In genomic region chr6:108640104-108640503, GRCh38 we compare ENCODE assay signal across 26 cellular contexts.
A peak's percentile ranks its signal among the peaks of the same experiment; 100 is the strongest.
DNase-seq lines count a peak whose midpoint lies in the region; ATAC-seq and TF ChIP-seq lines count a peak whose summit lies in the region.
"Had no signal": no experiment of that assay in that cellular context is flagged by ENCODE, and none has a peak within 500 bp of the region (broad histone marks: within the 10 kb centered on the region; RNA-seq: fewer than 3 reads in every experiment).

No MANE protein-coding gene starts in this region.

- intact Hi-C loops in esophagus muscularis mucosa (cut with DNase I) = no loop called here
- intact Hi-C loops in upper lobe of right lung (cut with DNase I) = no loop called here
- intact Hi-C loops in Right ventricle myocardium inferior (cut with DNase I) = no loop called here

- TF ChIP-seq CTCF in MM.1S (IDR thresholded peaks at IDR 0.05; ENCODE audit: low read length) (no peak), esophagus muscularis mucosa (IDR thresholded peaks at IDR 0.05) (no peak), upper lobe of right lung (IDR thresholded peaks at IDR 0.05) (no peak)

- peaks cover 54% of the 10 kb centered on the region for H4K20me1 ChIP-seq in MM.1S (ENCODE audit: insufficient read depth, low read length)

- H3K9me3 ChIP-seq in MM.1S (replicated peaks; ENCODE audit: insufficient read depth, low read length) (no peaks in the 10 kb centered on the region), esophagus muscularis mucosa (no peaks in the 10 kb centered on the region), upper lobe of right lung (no peaks in the 10 kb centered on the region)
- H3K9me3 ChIP-seq: HAP-1 had no signal

- no peak overlapping the region for H2AFZ ChIP-seq in MM.1S (ENCODE audit: low read length)

- H3K9ac ChIP-seq in MM.1S (ENCODE audit: low read length) = no peak overlapping the region

- H3K4me2 ChIP-seq in MM.1S (ENCODE audit: low read depth, low read length) = no peak overlapping the region

- H3K27me3 Mint-ChIP-seq in activated naive CD8-positive, alpha-beta T cell = no peaks in the 10 kb centered on the region
- no peaks in the 10 kb centered on the region for H3K27me3 Mint-ChIP-seq in activated naive CD8-positive, alpha-beta T cell treated with anti-CD3 and anti-CD28 coated beads, Interleukin-2, amount 50 U/mL, for 24 hours
- H3K27me3 Mint-ChIP-seq: B cell; CD8-positive, alpha-beta memory T cell had no signal

- ATAC-seq in activated naive CD8-positive, alpha-beta T cell treated with anti-CD3 and anti-CD28 coated beads, Interleukin-2, amount 50 U/mL, for 24 hours = no peak
- ATAC-seq in upper lobe of right lung (peak; percentile 13), HG03025 (IDR thresholded peaks at IDR 0.05; ENCODE audit: low FRiP score, unreplicated experiment) (no peak), Right ventricle myocardium inferior (no peak)
- ATAC-seq: K562 had no signal

- H3K36me3 Mint-ChIP-seq in activated naive CD8-positive, alpha-beta T cell = peaks cover 2% of the 10 kb centered on the region
- no peaks in the 10 kb centered on the region for H3K36me3 Mint-ChIP-seq in activated naive CD8-positive, alpha-beta T cell treated with anti-CD3 and anti-CD28 coated beads, Interleukin-2, amount 50 U/mL, for 24 hours (ENCODE audit: low read depth)

- H3K4me3 ChIP-seq in MM.1S (ENCODE audit: low read length) (no peak overlapping the region), esophagus muscularis mucosa (no peak overlapping the region), upper lobe of right lung (no peak overlapping the region)
- H3K4me3 ChIP-seq: HAP-1, K562 had no signal

- DNase-seq in activated naive CD8-positive, alpha-beta T cell treated with anti-CD3 and anti-CD28 coated beads, Interleukin-2, amount 50 U/mL, for 24 hours = no peak
- DNase-seq in MM.1S = no peak
- peak; percentile 68 for DNase-seq in esophagus muscularis mucosa (ENCODE audit: extremely low spot score)
- no peak for DNase-seq in upper lobe of right lung
- no peak for DNase-seq in activated gamma-delta T cell treated with Interleukin-2 at 50 U/mL for 16 hours
- DNase-seq in Right ventricle myocardium inferior (ENCODE audit: missing footprints) = no peak
- DNase-seq: CD8-positive, alpha-beta memory T cell; DMS 273 treated with DMSO at 0.1 percent for 48 hours; DMS79 treated with DMSO at 0.1 percent for 48 hours; GF-D8; GOT3; HFFc6; Kasumi-1; NCI-H1694; NCI-H2029 treated with DMSO at 0.1 percent for 48 hours; NCI-H2227 treated with DMSO at 0.1 percent for 48 hours; NCI-H69; RPMI8226; SHP77 had no signal

- H3K4me1 ChIP-seq in MM.1S (ENCODE audit: low read length) = peaks cover 99% of the 10 kb centered on the region
- H3K4me1 ChIP-seq in esophagus muscularis mucosa = peaks cover 54 to 83% (median 62%) of the 10 kb centered on the region in 4 donors
- peaks cover 33% of the 10 kb centered on the region for H3K4me1 ChIP-seq in upper lobe of right lung

- no peaks in the 10 kb centered on the region for H3K9me3 Mint-ChIP-seq in activated naive CD8-positive, alpha-beta T cell (ENCODE audit: low read depth)
- no peaks in the 10 kb centered on the region for H3K9me3 Mint-ChIP-seq in activated naive CD8-positive, alpha-beta T cell treated with anti-CD3 and anti-CD28 coated beads, Interleukin-2, amount 50 U/mL, for 24 hours
- H3K9me3 Mint-ChIP-seq: CD14-positive monocyte; CD8-positive, alpha-beta memory T cell; HFFc6 had no signal

- peak overlapping the region; percentile 3 for H3K27ac Mint-ChIP-seq in activated naive CD8-positive, alpha-beta T cell
- H3K27ac Mint-ChIP-seq in activated naive CD8-positive, alpha-beta T cell treated with anti-CD3 and anti-CD28 coated beads, Interleukin-2, amount 50 U/mL, for 24 hours = no peak overlapping the region
- H3K27ac Mint-ChIP-seq: B cell, HFFc6 had no signal

- H3K27me3 ChIP-seq in MM.1S (replicated peaks; ENCODE audit: insufficient read depth, low read length) = no peaks in the 10 kb centered on the region
- no peaks in the 10 kb centered on the region for H3K27me3 ChIP-seq in esophagus muscularis mucosa
- H3K27me3 ChIP-seq in upper lobe of right lung = no peaks in the 10 kb centered on the region

- peaks cover 100% of the 10 kb centered on the region for H3K79me2 ChIP-seq in MM.1S (ENCODE audit: low read length)

- no peak overlapping the region for H3K4me3 Mint-ChIP-seq in activated naive CD8-positive, alpha-beta T cell
- H3K4me3 Mint-ChIP-seq in activated naive CD8-positive, alpha-beta T cell treated with anti-CD3 and anti-CD28 coated beads, Interleukin-2, amount 50 U/mL, for 24 hours = no peak overlapping the region
- H3K4me3 Mint-ChIP-seq: B cell; CD14-positive monocyte; CD8-positive, alpha-beta memory T cell; HFFc6 had no signal

- H3K4me1 Mint-ChIP-seq in activated naive CD8-positive, alpha-beta T cell (ENCODE audit: low read depth) = peaks cover 24% of the 10 kb centered on the region
- H3K4me1 Mint-ChIP-seq in activated naive CD8-positive, alpha-beta T cell treated with anti-CD3 and anti-CD28 coated beads, Interleukin-2, amount 50 U/mL, for 24 hours = peaks cover 38% of the 10 kb centered on the region

- peak overlapping the region; percentile 31; the same call in 1 of the 2 replicates for H3K27ac ChIP-seq in MM.1S (ENCODE audit: low read length)
- no peak overlapping the region for H3K27ac ChIP-seq in esophagus muscularis mucosa (replicated peaks in 1 of 4)
- no peak overlapping the region for H3K27ac ChIP-seq in upper lobe of right lung
- H3K27ac ChIP-seq: 22Rv1 had no signal

- H3F3A ChIP-seq in MM.1S (ENCODE audit: insufficient read depth, low read length) = peaks cover 61% of the 10 kb centered on the region

- H3K36me3 ChIP-seq in MM.1S (replicated peaks; ENCODE audit: insufficient read depth, low read length) (peaks cover 2% of the 10 kb centered on the region), esophagus muscularis mucosa (no peaks in the 10 kb centered on the region), upper lobe of right lung (no peaks in the 10 kb centered on the region)
- H3K36me3 ChIP-seq: HAP-1 had no signal

- WGBS in esophagus muscularis mucosa = 89% methylated on average over 2 of the region's 2 CpGs

- TF ChIP-seq POLR2A in esophagus muscularis mucosa (IDR thresholded peaks at IDR 0.05; ENCODE audit: low read depth) = no peak

- TF ChIP-seq EP300 in esophagus muscularis mucosa (IDR thresholded peaks at IDR 0.05) = no peak

- no peaks in the 10 kb centered on the region for H3K9me2 ChIP-seq in MM.1S (replicated peaks; ENCODE audit: insufficient read depth, low read length)
